15 cellular contexts compared by ENCODE assay signal in the genomic region with DNA sequence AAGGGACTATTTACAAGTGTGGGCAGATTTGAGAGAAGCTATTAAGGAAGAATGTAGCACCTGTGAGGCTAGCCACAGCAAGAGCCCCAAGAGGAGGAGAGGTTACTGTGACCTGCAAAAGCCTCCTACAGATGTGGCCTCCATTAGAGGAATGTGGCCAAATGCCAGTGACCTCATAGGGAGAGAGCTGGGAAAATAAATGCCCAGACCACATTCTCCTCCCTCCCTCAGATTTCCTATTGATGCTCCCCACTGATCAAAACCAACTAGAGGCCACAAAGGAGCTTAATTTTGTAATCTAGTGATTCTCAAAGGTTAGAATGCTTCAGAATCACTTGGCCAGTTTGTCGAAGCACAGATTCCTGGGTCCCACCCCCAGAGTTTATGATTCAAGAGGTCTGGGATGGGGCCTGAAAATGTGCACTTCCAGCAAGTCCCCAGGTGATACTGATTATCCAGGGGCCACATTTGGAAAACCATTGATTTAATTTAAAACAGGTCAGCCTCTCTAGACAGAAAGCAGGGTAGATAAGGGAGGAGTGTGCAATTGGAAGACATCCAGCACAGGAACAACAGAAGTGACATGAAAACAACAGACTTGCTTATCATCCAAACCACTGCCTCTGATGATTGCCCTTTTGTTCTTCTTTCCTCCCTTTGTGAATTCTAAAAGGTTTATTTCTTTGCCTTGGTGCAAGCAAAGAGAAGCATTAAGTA.
DNase-seq lines count a peak whose midpoint lies in the region; ATAC-seq lines count a peak whose summit lies in the region.
"Had no signal": no experiment of that assay in that cellular context is flagged by ENCODE, and none has a peak within 500 bp of the region (broad histone marks: within the 10 kb centered on the region; RNA-seq: fewer than 3 reads in every experiment).

No MANE protein-coding gene starts in this region.

- ATAC-seq in HG03439 (IDR thresholded peaks at IDR 0.05; ENCODE audit: unreplicated experiment), result no peak
- ATAC-seq in GM21786 (IDR thresholded peaks at IDR 0.05; ENCODE audit: unreplicated experiment), result no peak

- H3K27me3 Mint-ChIP-seq in activated T-cell treated with anti-CD3 and anti-CD28 coated beads, Interleukin-2, amount 50 U/mL, for 24 hours, result peaks cover 9% of the 10 kb centered on the region
- H3K27me3 Mint-ChIP-seq: brain had no signal

- DNase-seq in DMS79 (lab: John Stamatoyannopoulos, UW) (peak; percentile 40), M059J (ENCODE audit: low read depth) (peak; percentile 80), astrocyte of the hippocampus (ENCODE audit: low read depth, low spot score) (peak; percentile 74), kidney glomerular epithelial cell (lab: John Stamatoyannopoulos, UW) (peak; percentile 65), RKO (ENCODE audit: low spot score) (no peak)
- no peak for DNase-seq in activated T-cell treated with anti-CD3 and anti-CD28 coated beads, Interleukin-2, amount 50 U/mL, for 24 hours
- DNase-seq: activated CD8-positive, alpha-beta memory T cell treated with anti-CD3 and anti-CD28 coated beads, Interleukin-2, amount 50 U/mL, for 48 hours; esophagus squamous epithelium; NCI-H1092; pancreas; substantia nigra had no signal

- no peak overlapping the region for H3K27ac Mint-ChIP-seq in activated T-cell treated with anti-CD3 and anti-CD28 coated beads, Interleukin-2, amount 50 U/mL, for 24 hours

- H3K4me3 Mint-ChIP-seq in activated T-cell treated with anti-CD3 and anti-CD28 coated beads, Interleukin-2, amount 50 U/mL, for 24 hours, result no peak overlapping the region
- H3K4me3 Mint-ChIP-seq: brain had no signal

- H3K36me3 Mint-ChIP-seq in activated T-cell treated with anti-CD3 and anti-CD28 coated beads, Interleukin-2, amount 50 U/mL, for 24 hours (ENCODE audit: low read depth), result no peaks in the 10 kb centered on the region
- H3K36me3 Mint-ChIP-seq: brain had no signal

- no peaks in the 10 kb centered on the region for H3K9me3 Mint-ChIP-seq in activated T-cell treated with anti-CD3 and anti-CD28 coated beads, Interleukin-2, amount 50 U/mL, for 24 hours
- H3K9me3 Mint-ChIP-seq: brain; T-helper 2 cell treated with Interferon-gamma antibody and Interleukin-4, amounts not matched to agents 5 μg/mL and 100 μg/mL, for 36 hours had no signal

- H3K4me1 Mint-ChIP-seq in activated T-cell treated with anti-CD3 and anti-CD28 coated beads, Interleukin-2, amount 50 U/mL, for 24 hours (ENCODE audit: low read depth), result peaks cover 8% of the 10 kb centered on the region
- H3K4me1 Mint-ChIP-seq: brain had no signal

Comparison
In these comparisons a context has a peak if more than half of its experiments do, and no peak if none do; other contexts are left out.
1. DNase-seq: peak in DMS79 (single experiment), M059J (single experiment), astrocyte of the hippocampus (single experiment) and kidney glomerular epithelial cell (single experiment); none in RKO (single experiment) and activated T-cell treated with anti-CD3 and anti-CD28 coated beads, Interleukin-2, amount 50 U/mL, for 24 hours (single experiment).